1 cellular context compared by ENCODE assay signal in genomic region chr9:133004091-133005072, GRCh38.
TF ChIP-seq lines count a peak whose summit lies in the region.

No MANE protein-coding gene starts in this region.

TF ChIP-seq in K562, 482 proteins besides CTCF, POLR2A, EP300 and RAD21 (continued from another document and continues in another):
- no peak for TF ChIP-seq MGA (IDR thresholded peaks at IDR 0.05)
- TF ChIP-seq STAG1 (CRISPR knock-in tag; IDR thresholded peaks at IDR 0.05; ENCODE audit: borderline replicate concordance): no peak
- peak; percentile 79; the same call in 1 of the 2 replicates for TF ChIP-seq MBD2 (IDR thresholded peaks at IDR 0.05; ENCODE audit: borderline replicate concordance, low read depth)
- no peak for TF ChIP-seq PTBP1 (IDR thresholded peaks at IDR 0.05; ENCODE audit: low read depth, low read length)
- no peak for TF ChIP-seq ZNF263 (CRISPR knock-in tag; IDR thresholded peaks at IDR 0.05; ENCODE audit: borderline replicate concordance)
- TF ChIP-seq ZNF280A (IDR thresholded peaks at IDR 0.05; ENCODE audit: low read depth, partially characterized antibody): no peak
- no peak for TF ChIP-seq HMBOX1 (IDR thresholded peaks at IDR 0.05)
- peak; percentile 96 for TF ChIP-seq NCOA1 (IDR thresholded peaks at IDR 0.05; ENCODE audit: low read depth)
- no peak for TF ChIP-seq THRAP3 (IDR thresholded peaks at IDR 0.05; ENCODE audit: borderline replicate concordance)
- no peak for TF ChIP-seq HNRNPUL1 (IDR thresholded peaks at IDR 0.05; ENCODE audit: low read length)
- TF ChIP-seq TCF7 (IDR thresholded peaks at IDR 0.05; ENCODE audit: borderline replicate concordance): 0 out of 2 replicates have a peak, but pooled peaks have one; percentile 37
- no peak for TF ChIP-seq ZNF57 (CRISPR knock-in tag; IDR thresholded peaks at IDR 0.05)
- TF ChIP-seq TOE1 (IDR thresholded peaks at IDR 0.05; ENCODE audit: borderline replicate concordance): peak; percentile 71; the same call in 1 of the 2 replicates
- TF ChIP-seq TOE1 (CRISPR knock-in tag; IDR thresholded peaks at IDR 0.05; ENCODE audit: borderline replicate concordance, low read depth): no peak
- no peak for TF ChIP-seq SMAD2 (IDR thresholded peaks at IDR 0.05; ENCODE audit: low read depth, low read length)
- TF ChIP-seq TSC22D4 (tag; IDR thresholded peaks at IDR 0.05): no peak
- TF ChIP-seq, protein P1, sequence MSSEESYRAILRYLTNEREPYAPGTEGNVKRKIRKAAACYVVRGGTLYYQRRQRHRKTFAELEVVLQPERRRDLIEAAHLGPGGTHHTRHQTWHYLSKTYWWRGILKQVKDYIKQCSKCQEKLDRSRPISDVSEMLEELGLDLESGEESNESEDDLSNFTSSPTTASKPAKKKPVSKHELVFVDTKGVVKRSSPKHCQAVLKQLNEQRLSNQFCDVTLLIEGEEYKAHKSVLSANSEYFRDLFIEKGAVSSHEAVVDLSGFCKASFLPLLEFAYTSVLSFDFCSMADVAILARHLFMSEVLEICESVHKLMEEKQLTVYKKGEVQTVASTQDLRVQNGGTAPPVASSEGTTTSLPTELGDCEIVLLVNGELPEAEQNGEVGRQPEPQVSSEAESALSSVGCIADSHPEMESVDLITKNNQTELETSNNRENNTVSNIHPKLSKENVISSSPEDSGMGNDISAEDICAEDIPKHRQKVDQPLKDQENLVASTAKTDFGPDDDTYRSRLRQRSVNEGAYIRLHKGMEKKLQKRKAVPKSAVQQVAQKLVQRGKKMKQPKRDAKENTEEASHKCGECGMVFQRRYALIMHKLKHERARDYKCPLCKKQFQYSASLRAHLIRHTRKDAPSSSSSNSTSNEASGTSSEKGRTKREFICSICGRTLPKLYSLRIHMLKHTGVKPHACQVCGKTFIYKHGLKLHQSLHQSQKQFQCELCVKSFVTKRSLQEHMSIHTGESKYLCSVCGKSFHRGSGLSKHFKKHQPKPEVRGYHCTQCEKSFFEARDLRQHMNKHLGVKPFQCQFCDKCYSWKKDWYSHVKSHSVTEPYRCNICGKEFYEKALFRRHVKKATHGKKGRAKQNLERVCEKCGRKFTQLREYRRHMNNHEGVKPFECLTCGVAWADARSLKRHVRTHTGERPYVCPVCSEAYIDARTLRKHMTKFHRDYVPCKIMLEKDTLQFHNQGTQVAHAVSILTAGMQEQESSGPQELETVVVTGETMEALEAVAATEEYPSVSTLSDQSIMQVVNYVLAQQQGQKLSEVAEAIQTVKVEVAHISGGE (CRISPR knock-in tag; IDR thresholded peaks at IDR 0.05): peak in 1 of 3 experiments; percentile 86; a peak in 2 of 6 replicates
- TF ChIP-seq HSF4 (CRISPR knock-in tag; IDR thresholded peaks at IDR 0.05; ENCODE audit: borderline replicate concordance): peak; percentile 93
- TF ChIP-seq, protein P2, sequence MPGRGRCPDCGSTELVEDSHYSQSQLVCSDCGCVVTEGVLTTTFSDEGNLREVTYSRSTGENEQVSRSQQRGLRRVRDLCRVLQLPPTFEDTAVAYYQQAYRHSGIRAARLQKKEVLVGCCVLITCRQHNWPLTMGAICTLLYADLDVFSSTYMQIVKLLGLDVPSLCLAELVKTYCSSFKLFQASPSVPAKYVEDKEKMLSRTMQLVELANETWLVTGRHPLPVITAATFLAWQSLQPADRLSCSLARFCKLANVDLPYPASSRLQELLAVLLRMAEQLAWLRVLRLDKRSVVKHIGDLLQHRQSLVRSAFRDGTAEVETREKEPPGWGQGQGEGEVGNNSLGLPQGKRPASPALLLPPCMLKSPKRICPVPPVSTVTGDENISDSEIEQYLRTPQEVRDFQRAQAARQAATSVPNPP (IDR thresholded peaks at IDR 0.05; ENCODE audit: borderline replicate concordance, insufficient read depth, insufficient read length): no peak
- TF ChIP-seq E2F5 (CRISPR knock-in tag; IDR thresholded peaks at IDR 0.05): no peak
- TF ChIP-seq SIN3A (IDR thresholded peaks at IDR 0.05; ENCODE audit: borderline replicate concordance in 2 of 2, control insufficient read depth in 1 of 2, low read depth in 2 of 2, low read length in 2 of 2): 0 out of 4 replicates have a peak, but pooled peaks of 1 of the 2 experiments have one; percentile 52
- no peak for TF ChIP-seq CEBPZ (IDR thresholded peaks at IDR 0.05; ENCODE audit: borderline replicate concordance, low read depth, low read length)
- TF ChIP-seq STAT5A (IDR thresholded peaks at IDR 0.05; ENCODE audit: borderline replicate concordance, low read length): peak; percentile 89
- no peak for TF ChIP-seq CBFB (CRISPR knock-in tag; IDR thresholded peaks at IDR 0.05)
- TF ChIP-seq ELF1 (tag; IDR thresholded peaks at IDR 0.05): peak; percentile 50; the same call in 1 of the 2 replicates
- no peak for TF ChIP-seq NR3C1 (CRISPR knock-in tag; IDR thresholded peaks at IDR 0.05)
- TF ChIP-seq GATA2 (CRISPR knock-in tag; IDR thresholded peaks at IDR 0.05): peak; percentile 96
- peak; percentile 43; the same call in 1 of the 2 replicates for TF ChIP-seq ZBTB33 (CRISPR knock-in tag; IDR thresholded peaks at IDR 0.05)
